ENCODE assay signal across 19 cellular contexts in genomic region chr3:70290431-70291096, GRCh38. TPM values are rescaled to one million over a fixed set of nuclear protein-coding genes. Genes with fewer than 3 reads are reported as not detected.
"Had no signal": no experiment of that assay in that cellular context is flagged by ENCODE, and none has a peak within 500 bp of the region (broad histone marks: within the 10 kb centered on the region; RNA-seq: fewer than 3 reads in every experiment).

No MANE protein-coding gene starts in this region.

RNA-seq across cellular contexts. Expression of gene MDFIC2, which starts 21.9 kb away (rescaled TPM):
- total RNA-seq: activated B cell treated with CpG ODN at 0.5 μM for 24 hours; activated CD4-positive, alpha-beta memory T cell treated with anti-CD3 and anti-CD28 coated beads for 36 hours; activated CD4-positive, alpha-beta T cell treated with anti-CD3 and anti-CD28 coated beads, Interleukin-2, amount 10 ng/mL, durations not matched to agents 24 days and 14 days; activated CD8-positive, alpha-beta memory T cell treated with anti-CD3 and anti-CD28 coated beads for 36 hours; activated CD8-positive, alpha-beta T cell treated with anti-CD3 and anti-CD28 coated beads for 36 hours; activated naive CD4-positive, alpha-beta T cell treated with anti-CD3 and anti-CD28 coated beads for 36 hours; activated naive CD4-positive, alpha-beta T cell treated with anti-CD3 and anti-CD28 coated beads, Interleukin-2, amount 50 U/mL, for 72 hours; activated naive CD8-positive, alpha-beta T cell treated with anti-CD3 and anti-CD28 coated beads for 36 hours; activated T-cell treated with anti-CD3 and anti-CD28 coated beads, Interleukin-2, amount 50 U/mL, for 4 hours; activated T-cell treated with anti-CD3 and anti-CD28 coated beads, Interleukin-2, amount 50 U/mL, for 72 hours; activated T-helper 1 cell treated with anti-CD3 and anti-CD28 coated beads, Interleukin-12 subunit alpha, Interleukin-12 subunit beta, Interleukin-2, Interleukin-4 antibody, amounts not matched to agents 30 ng/mL and 10 ng/mL and 1 ng/mL, durations not matched to agents 14 hours and 24 hours and 36 hours; activated T-helper 17 cell treated with anti-CD3 and anti-CD28 coated beads, Interleukin-2, amount 50 U/mL, for 72 hours; adrenal gland; aorta; astrocyte; body of pancreas; breast epithelium; cardiac septum; cerebellum had no signal
